Comparison of ENCODE assay signal across 8 cellular contexts in genomic region chr19:10748195-10748923, GRCh38. TPM values are rescaled to one million over a fixed set of nuclear protein-coding genes. Genes with fewer than 3 reads are reported as not detected.
DNase-seq lines count a peak whose midpoint lies in the region; ATAC-seq and TF ChIP-seq lines count a peak whose summit lies in the region.

No MANE protein-coding gene starts in this region.

- no peak overlapping the region for H3K27ac ChIP-seq in CD8-positive, alpha-beta T cell (ENCODE audit: low read depth, low read length)
- H3K27ac ChIP-seq in RWPE2 (ENCODE audit: poor library complexity, severe bottlenecking) (peak overlapping the region; percentile 70), right cardiac atrium (ENCODE audit: low read length) (peak overlapping the region; percentile 61), gastrocnemius medialis (peak overlapping the region; percentile 51 to 69 (median 58)), aorta (ENCODE audit: low read depth in 1 of 2, low read length in 2 of 2) (peak overlapping the region in 1 of 2 donors; percentile 25)

- intact Hi-C loops in CD8-positive, alpha-beta T cell (cut with DNase I, micrococcal nuclease): no loop called here
- intact Hi-C loops in right cardiac atrium (cut with DNase I): no loop called here
- intact Hi-C loops in gastrocnemius medialis (cut with DNase I; ENCODE audit: low total_unique reads): no loop called here
- intact Hi-C loops in aorta (cut with DNase I): no loop called here

- H3K4me3 Mint-ChIP-seq in CD8-positive, alpha-beta T cell: peak overlapping the region; percentile 16

- H3K27me3 Mint-ChIP-seq in CD8-positive, alpha-beta T cell (ENCODE audit: low read depth): no peaks in the 10 kb centered on the region

- no peak for TF ChIP-seq CTCF in CD8-positive, alpha-beta T cell (IDR thresholded peaks at IDR 0.05)
- TF ChIP-seq CTCF in RWPE2 (IDR thresholded peaks at IDR 0.05; ENCODE audit: poor library complexity, severe bottlenecking) (no peak), gastrocnemius medialis (IDR thresholded peaks at IDR 0.05 in 4 of 5, conservative IDR thresholded peaks at IDR 0.05 in 1 of 5) (no peak)

- no peaks in the 10 kb centered on the region for H3K36me3 Mint-ChIP-seq in CD8-positive, alpha-beta T cell

- no peaks in the 10 kb centered on the region for H3K9me3 ChIP-seq in CD8-positive, alpha-beta T cell (ENCODE audit: low read length)
- H3K9me3 ChIP-seq in RWPE2 (ENCODE audit: severe bottlenecking): no peaks in the 10 kb centered on the region
- no peaks in the 10 kb centered on the region for H3K9me3 ChIP-seq in right cardiac atrium (ENCODE audit: control insufficient read depth, low read length)
- no peaks in the 10 kb centered on the region for H3K9me3 ChIP-seq in gastrocnemius medialis
- H3K9me3 ChIP-seq in aorta (ENCODE audit: control insufficient read depth, low read length): no peaks in the 10 kb centered on the region

- peak overlapping the region; percentile 84 for H3K27ac Mint-ChIP-seq in CD8-positive, alpha-beta T cell

- H3K36me3 ChIP-seq in CD8-positive, alpha-beta T cell (ENCODE audit: insufficient read depth, low read length): no peaks in the 10 kb centered on the region
- H3K36me3 ChIP-seq in RWPE2 (ENCODE audit: low read depth): no peaks in the 10 kb centered on the region
- H3K36me3 ChIP-seq in gastrocnemius medialis: no peaks in the 10 kb centered on the region
- no peaks in the 10 kb centered on the region for H3K36me3 ChIP-seq in aorta (ENCODE audit: control insufficient read depth in 1 of 2, insufficient read depth in 2 of 2, low read length in 1 of 2)

- POLR2A ChIA-PET in CD8-positive, alpha-beta T cell (lab: Charles Lee): no interaction called here

- ATAC-seq in CD8-positive, alpha-beta T cell: no peak
- no peak for ATAC-seq in RWPE2 (ENCODE audit: low read depth)
- ATAC-seq in right cardiac atrium: no peak
- no peak for ATAC-seq in gastrocnemius medialis
- ATAC-seq in aorta (ENCODE audit: low FRiP score): no peak

- DNase-seq in CD8-positive, alpha-beta T cell: no peak
- DNase-seq in RWPE2 (ENCODE audit: low spot score) (no peak), right cardiac atrium (peak in 1 of 3 donors; percentile 46), gastrocnemius medialis (no peak), SIG-M5 treated with dmso at 0.1 percent for 504 hours (lab: John Stamatoyannopoulos, UW; ENCODE audit: unreplicated experiment) (no peak), NCI-H345 treated with DMSO at 0.1 percent for 48 hours (lab: John Stamatoyannopoulos, UW; ENCODE audit: unreplicated experiment) (no peak), aorta (no peak), NCI-H1417 treated with DMSO at 0.1 percent for 48 hours (lab: John Stamatoyannopoulos, UW) (no peak)

- peaks cover 77% of the 10 kb centered on the region for H3K4me1 Mint-ChIP-seq in CD8-positive, alpha-beta T cell (ENCODE audit: low read depth)

- no peak for TF ChIP-seq POLR2A in gastrocnemius medialis (IDR thresholded peaks at IDR 0.05)

- in situ Hi-C loops in gastrocnemius medialis (cut with MboI; ENCODE audit: low sequenced_read_pairs in 4 of 4): no loop called here

- WGBS in right cardiac atrium: 80% methylated on average over 20 of the region's 20 CpGs
- WGBS in aorta, 2 donors: 84 to 86% methylated on average over 20 of the region's 20 CpGs

- CTCF ChIA-PET in CD8-positive, alpha-beta T cell (lab: Charles Lee): interaction anchor here (1.3 kb wide), 1 partner anchor 10 kb away, joined by 7 read pairs; no protein-coding TSS in a partner anchor

- no peak overlapping the region for H3K4me3 ChIP-seq in CD8-positive, alpha-beta T cell (ENCODE audit: low read depth, low read length)
- H3K4me3 ChIP-seq in RWPE2 (ENCODE audit: severe bottlenecking) (no peak overlapping the region), right cardiac atrium (ENCODE audit: low read length) (no peak overlapping the region), gastrocnemius medialis (no peak overlapping the region), aorta (ENCODE audit: low read length in 2 of 2) (no peak overlapping the region)

- H3K4me1 ChIP-seq in CD8-positive, alpha-beta T cell (ENCODE audit: insufficient read depth, low read length): peaks cover 51% of the 10 kb centered on the region
- H3K4me1 ChIP-seq in RWPE2 (ENCODE audit: insufficient read depth, poor library complexity, severe bottlenecking): peaks cover 34% of the 10 kb centered on the region
- peaks cover 41% of the 10 kb centered on the region for H3K4me1 ChIP-seq in right cardiac atrium (ENCODE audit: control insufficient read depth, insufficient read depth, low read length)
- peaks cover 53 to 55% of the 10 kb centered on the region in 2 donors for H3K4me1 ChIP-seq in gastrocnemius medialis
- no peaks in the 10 kb centered on the region for H3K4me1 ChIP-seq in aorta (ENCODE audit: control insufficient read depth in 1 of 2, insufficient read depth in 2 of 2, low read length in 2 of 2)

- no peaks in the 10 kb centered on the region for H3K27me3 ChIP-seq in CD8-positive, alpha-beta T cell (ENCODE audit: insufficient read depth, low read length)
- H3K27me3 ChIP-seq in RWPE2 (ENCODE audit: insufficient read depth, poor library complexity, severe bottlenecking) (no peaks in the 10 kb centered on the region), right cardiac atrium (ENCODE audit: control insufficient read depth, insufficient read depth) (no peaks in the 10 kb centered on the region), gastrocnemius medialis (no peaks in the 10 kb centered on the region), aorta (ENCODE audit: control insufficient read depth in 1 of 2, insufficient read depth in 2 of 2, low read length in 1 of 2) (no peaks in the 10 kb centered on the region)

- H3K9me3 Mint-ChIP-seq in CD8-positive, alpha-beta T cell: no peaks in the 10 kb centered on the region

RNA-seq across cellular contexts. Expression of gene DNM2, which starts 30.5 kb away (rescaled TPM):
- total RNA-seq in CD8-positive, alpha-beta T cell: 100 to 1,000 TPM; 309 to 337 TPM
- total RNA-seq in right cardiac atrium (100 to 1,000 TPM; 176 to 202 (median 189) TPM), gastrocnemius medialis (100 to 1,000 TPM in 3 of 4 donors, 10 to 100 TPM in 1; 76.2 to 131 (median 108) TPM), aorta (100 to 1,000 TPM; 118 to 160 TPM)
- polyA plus RNA-seq in right cardiac atrium (129 TPM), aorta (10 to 100 TPM; 51.7 to 89.7 TPM)

RNA-seq across cellular contexts. Expression of gene QTRT1, which starts 47.1 kb away (rescaled TPM):
- 10 to 100 TPM; 47.3 to 52.1 TPM for total RNA-seq in CD8-positive, alpha-beta T cell
- 10 to 100 TPM; 23.7 to 30.7 (median 26.1) TPM for total RNA-seq in right cardiac atrium
- 33.1 TPM for polyA plus RNA-seq in right cardiac atrium
- 10 to 100 TPM in 3 of 4 donors, 1 to 10 TPM in 1; 9.5 to 25.7 (median 15.4) TPM for total RNA-seq in gastrocnemius medialis
- 10 to 100 TPM; 25.0 to 31.5 TPM for total RNA-seq in aorta
- polyA plus RNA-seq in aorta: 100 to 1,000 TPM in 1 of 2 donors, 10 to 100 TPM in 1; 54.2 to 243 TPM
